9 cellular contexts compared by ENCODE assay signal in the genomic region with DNA sequence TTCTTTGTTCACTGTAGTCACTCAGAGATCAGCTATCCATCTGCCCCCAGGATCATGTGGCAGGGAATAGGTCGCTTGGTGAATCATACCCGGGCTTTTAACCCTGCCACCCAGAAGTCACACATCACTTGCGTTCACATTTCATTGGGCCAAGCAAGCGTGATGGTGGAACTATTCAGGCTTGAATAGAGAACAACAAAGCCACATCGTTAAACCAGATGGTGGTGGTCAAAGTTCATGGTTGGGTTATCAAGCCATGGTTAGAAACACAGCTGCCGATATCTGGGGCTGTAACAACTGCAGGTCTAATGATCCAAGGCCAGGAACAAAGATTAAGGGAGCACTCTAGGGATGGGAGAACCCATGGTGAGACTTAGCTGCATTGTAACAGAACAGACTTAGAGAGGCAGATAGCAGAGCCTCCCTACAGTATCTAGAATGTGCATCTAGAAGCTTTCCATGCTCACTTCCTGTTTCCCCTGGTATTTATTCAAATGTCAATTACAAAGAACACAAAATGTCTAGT. TPM values are rescaled to one million over a fixed set of nuclear protein-coding genes. Genes with fewer than 3 reads are reported as not detected.
DNase-seq lines count a peak whose midpoint lies in the region; ATAC-seq and TF ChIP-seq lines count a peak whose summit lies in the region.
"Had no signal": no experiment of that assay in that cellular context is flagged by ENCODE, and none has a peak within 500 bp of the region (broad histone marks: within the 10 kb centered on the region; RNA-seq: fewer than 3 reads in every experiment).

No MANE protein-coding gene starts in this region.

- no peak overlapping the region for H3K27ac ChIP-seq in right atrium auricular region

- H3K9me3 ChIP-seq in right atrium auricular region: no peaks in the 10 kb centered on the region

- no peaks in the 10 kb centered on the region for H3K36me3 ChIP-seq in right atrium auricular region

- H3K27me3 ChIP-seq in right atrium auricular region: no peaks in the 10 kb centered on the region

- TF ChIP-seq CTCF in right atrium auricular region (IDR thresholded peaks at IDR 0.05): no peak

- no peaks in the 10 kb centered on the region for H3K4me1 ChIP-seq in right atrium auricular region

- H3K4me3 ChIP-seq in right atrium auricular region: no peak overlapping the region

- ATAC-seq in GM18511 (IDR thresholded peaks at IDR 0.05; ENCODE audit: unreplicated experiment): peak; percentile 83
- peak; percentile 78 for ATAC-seq in GM21737 (IDR thresholded peaks at IDR 0.05; ENCODE audit: unreplicated experiment)

- DNase-seq in M059J (ENCODE audit: low read depth) (peak; percentile 94), germinal center (ENCODE audit: low spot score) (peak; percentile 69), right atrium auricular region (ENCODE audit: low spot score) (no peak), DMS114 treated with DMSO at 0.1 percent for 48 hours (lab: John Stamatoyannopoulos, UW; ENCODE audit: unreplicated experiment) (no peak), dedifferentiated amniotic fluid mesenchymal stem cell (ENCODE audit: extremely low spot score) (no peak)
- no peak for DNase-seq in NK-92 treated with Interleukin-12 subunit alpha and Interleukin-12 subunit beta, amount 100 ng/mL, for 24 hours (lab: John Stamatoyannopoulos, UW)

RNA-seq across cellular contexts. Expression of a gene that starts 40.0 kb away (rescaled TPM):
- total RNA-seq in M059J (2014; rRNA removed; shearing (Covaris generic)): 0.49 and 4.5 TPM in 2 replicates
- total RNA-seq in right atrium auricular region: 10 to 100 TPM in 1 of 2 donors, 1 to 10 TPM in 1; 5.5 to 10.1 TPM
- total RNA-seq: endothelial cell of umbilical vein had no signal

RNA-seq across cellular contexts. Expression of a gene that starts 58.4 kb away (rescaled TPM):
- total RNA-seq in M059J (2014; rRNA removed; shearing (Covaris generic)): 0.84 TPM in 1 of 2 replicates, not detected in the other
- total RNA-seq in right atrium auricular region: not detected
- total RNA-seq: endothelial cell of umbilical vein had no signal

Comparison
In these comparisons a context has a peak if more than half of its experiments do, and no peak if none do; other contexts are left out.
1. DNase-seq: peak in M059J (single experiment) and germinal center (single experiment); none in right atrium auricular region (single experiment), DMS114 treated with DMSO at 0.1 percent for 48 hours (single experiment), dedifferentiated amniotic fluid mesenchymal stem cell (single experiment) and NK-92 treated with Interleukin-12 subunit alpha and Interleukin-12 subunit beta, amount 100 ng/mL, for 24 hours (single experiment).